In the genomic region with DNA sequence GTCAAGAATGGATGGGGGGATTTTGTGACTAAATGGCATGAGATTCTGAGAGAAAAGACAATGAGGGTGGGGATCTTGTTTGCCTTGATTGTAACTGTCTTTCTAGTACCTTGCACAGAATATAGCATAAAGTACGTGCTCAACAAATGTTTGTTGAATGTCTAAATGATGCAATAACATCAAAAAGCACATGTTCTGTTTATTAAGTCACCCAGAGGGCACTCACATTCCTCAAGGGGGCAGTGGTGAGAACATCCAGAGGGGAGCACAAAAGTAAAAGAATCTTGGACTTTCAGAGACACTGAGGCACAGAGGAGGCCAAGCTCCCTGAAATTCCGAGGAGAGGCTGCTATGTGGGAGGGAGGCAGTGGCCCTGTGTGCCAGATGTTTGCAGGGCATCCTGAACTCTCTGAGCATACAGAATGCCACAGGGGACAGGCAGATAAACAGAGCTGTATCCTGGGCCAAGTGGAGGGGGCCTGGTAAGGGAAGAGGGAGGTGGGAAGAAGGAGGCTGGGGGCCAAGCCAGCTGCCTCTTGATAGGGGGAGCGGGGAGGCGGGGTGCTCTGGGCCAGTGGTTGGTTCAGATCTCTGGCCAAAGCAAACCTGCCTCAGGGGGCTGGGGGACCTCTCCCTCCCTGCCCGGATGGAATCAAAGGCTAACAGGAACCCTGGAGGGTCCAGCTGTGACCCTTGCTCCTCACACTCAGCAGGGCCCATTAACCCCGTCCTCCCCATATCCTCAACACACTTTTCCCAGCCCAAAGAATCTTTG, we compare ENCODE assay signal across 8 cellular contexts. TPM values are rescaled to one million over a fixed set of nuclear protein-coding genes. Genes with fewer than 3 reads are reported as not detected.
DNase-seq lines count a peak whose midpoint lies in the region; ATAC-seq and TF ChIP-seq lines count a peak whose summit lies in the region.

No MANE protein-coding gene starts in this region.

- H3K4me3 ChIP-seq in IMR-90 (ENCODE audit: insufficient read depth, low read depth, low read length) (no peak overlapping the region), stomach (no peak overlapping the region)

- H2AK5ac ChIP-seq in IMR-90 (ENCODE audit: low read depth, low read length), result no peak overlapping the region

- H4K91ac ChIP-seq in IMR-90 (ENCODE audit: insufficient read depth, low read depth, low read length), result peak overlapping the region; percentile 59

- no peak overlapping the region for H3K4me2 ChIP-seq in IMR-90 (ENCODE audit: low read depth, low read length)

- intact Hi-C loops in IMR-90 (cut with micrococcal nuclease) (no loop called here), sciatic nerve (cut with DNase I) (no loop called here), stomach (cut with DNase I; ENCODE audit: low total_unique reads) (loop anchor here (10.0 kb wide), 2 partner anchors 86 to 186 kb away; partner anchors contain the start of gene CASQ1)

- DNase-seq in Caki2 (ENCODE audit: low read depth) (peak; percentile 25), IMR-90 (peak; percentile 52), fibroblast of the conjunctiva (ENCODE audit: low read depth) (peak; percentile 64), sciatic nerve (ENCODE audit: low spot score) (no peak), stomach (no peak), mucosa of gallbladder (ENCODE audit: low spot score) (no peak)
- DNase-seq in activated CD4-positive, alpha-beta T cell treated with anti-CD3 and anti-CD28 coated beads, Interleukin-2, amount 10 ng/mL, durations not matched to agents 7 days and 5 days, result peak; percentile 51

- ATAC-seq in IMR-90 (ENCODE audit: low read depth), result peak; percentile 62
- ATAC-seq in sciatic nerve, result peak; percentile 80
- no peak for ATAC-seq in HG03175 (IDR thresholded peaks at IDR 0.05; ENCODE audit: unreplicated experiment)

- H2BK20ac ChIP-seq in IMR-90 (ENCODE audit: low read depth, low read length), result no peak overlapping the region

- no peaks in the 10 kb centered on the region for H3K9me3 Mint-ChIP-seq in activated CD4-positive, alpha-beta T cell treated with anti-CD3 and anti-CD28 coated beads, Interleukin-2, amount 10 ng/mL, durations not matched to agents 7 days and 5 days

- H3K27ac Mint-ChIP-seq in activated CD4-positive, alpha-beta T cell treated with anti-CD3 and anti-CD28 coated beads, Interleukin-2, amount 10 ng/mL, durations not matched to agents 7 days and 5 days, result no peak overlapping the region

- no peak overlapping the region for H3K9ac ChIP-seq in IMR-90 (ENCODE audit: low read depth, low read length)

- H3K4me1 ChIP-seq in IMR-90 (ENCODE audit: control insufficient read depth, insufficient read depth, low read length) (peaks cover 10% of the 10 kb centered on the region), stomach (peaks cover 0 to 25% (median 10%) of the 10 kb centered on the region in 4 donors)

- no peaks in the 10 kb centered on the region for H4K20me1 ChIP-seq in IMR-90 (ENCODE audit: insufficient read depth, low read length)

- no peak overlapping the region; the same call in 1 of the 2 replicates for H4K5ac ChIP-seq in IMR-90 (ENCODE audit: low read depth, low read length)

- no peak overlapping the region for H3K27ac ChIP-seq in IMR-90 (ENCODE audit: insufficient read depth, low read length)
- H3K27ac ChIP-seq in stomach, result no peak overlapping the region

- peak overlapping the region in 1 of 2 experiments; percentile 24; a peak in 1 of 4 replicates for H4K8ac ChIP-seq in IMR-90 (ENCODE audit: low read depth in 2 of 2, low read length in 2 of 2)

- H3K14ac ChIP-seq in IMR-90 (replicated peaks; ENCODE audit: low read depth, low read length), result no peak overlapping the region

- H3K27me3 ChIP-seq in IMR-90 (ENCODE audit: control insufficient read depth, insufficient read depth, low read length) (peaks cover 40% of the 10 kb centered on the region), stomach (no peaks in the 10 kb centered on the region)

- no peaks in the 10 kb centered on the region for H3K36me3 Mint-ChIP-seq in activated CD4-positive, alpha-beta T cell treated with anti-CD3 and anti-CD28 coated beads, Interleukin-2, amount 10 ng/mL, durations not matched to agents 7 days and 5 days (ENCODE audit: low read depth)

- H3K18ac ChIP-seq in IMR-90 (ENCODE audit: low read depth, low read length), result no peak overlapping the region

- CTCF ChIA-PET in IMR-90 (lab: Yijun Ruan, JAX), result interaction anchor here (0.6 to 1.6 kb wide), 5 partner anchors 110 to 267 kb away, joined by 3 to 4 read pairs (median 3); no protein-coding TSS in a partner anchor
- CTCF ChIA-PET in activated CD4-positive, alpha-beta T cell treated with anti-CD3 and anti-CD28 coated beads, Interleukin-2, amount 10 ng/mL, durations not matched to agents 7 days and 5 days (lab: Charles Lee), result interaction anchor here (0.8 to 1.8 kb wide), 5 partner anchors 14 to 182 kb away, joined by 3 to 5 read pairs (median 3); no protein-coding TSS in a partner anchor

- no peak overlapping the region for H2AK9ac ChIP-seq in IMR-90 (replicated peaks; ENCODE audit: low read depth, low read length, poor library complexity)

- no peak overlapping the region for H3K23ac ChIP-seq in IMR-90 (ENCODE audit: low read depth, low read length)

- in situ Hi-C loops in Caki2 (cut with HindIII; ENCODE audit: low pct_unique_long_range_greater_than_20kb, low sequenced_read_pairs), result loop anchor here (10.0 kb wide), 1 partner anchor 96 kb away; the partner anchor contains the start of gene PEA15
- in situ Hi-C loops in IMR-90 (cut with MboI; ENCODE audit: low sequenced_read_pairs), result no loop called here

- peak; percentile 55 for TF ChIP-seq CTCF in IMR-90 (conservative IDR thresholded peaks at IDR 0.05; ENCODE audit: low read depth, low read length)
- peak in 2 of 7 experiments; percentile 22 to 24 for TF ChIP-seq CTCF in stomach (IDR thresholded peaks at IDR 0.05)

- no TSS peak for BruUV-seq in IMR-90 (replicated peaks; lab: Mats Ljungman, UMichigan)

- TF ChIP-seq RAD21 in IMR-90 (IDR thresholded peaks at IDR 0.05; ENCODE audit: low read length), result peak; percentile 28; the same call in 1 of the 2 replicates

- H3K36me3 ChIP-seq in IMR-90 (ENCODE audit: control insufficient read depth, insufficient read depth, low read length) (no peaks in the 10 kb centered on the region), stomach (no peaks in the 10 kb centered on the region)

- no peak overlapping the region for H3K56ac ChIP-seq in IMR-90 (ENCODE audit: extremely low read depth, insufficient read depth, low read length)

- no CpG with 5 or more reads among the region's 6 CpGs for WGBS in IMR-90 (ENCODE audit: extremely low coverage in 2 of 2, insufficient read length in 1 of 2), 2 experiments
- WGBS in stomach, 5 donors, result 22 to 36% (median 25%) methylated on average over 6 of the region's 6 CpGs

- TF ChIP-seq EP300 in stomach (IDR thresholded peaks at IDR 0.05), result no peak

- H3K27me3 Mint-ChIP-seq in activated CD4-positive, alpha-beta T cell treated with anti-CD3 and anti-CD28 coated beads, Interleukin-2, amount 10 ng/mL, durations not matched to agents 7 days and 5 days, result no peaks in the 10 kb centered on the region

- H2AFZ ChIP-seq in IMR-90 (replicated peaks; ENCODE audit: low read length, poor library complexity), result no peak overlapping the region

- H3K9me1 ChIP-seq in IMR-90 (ENCODE audit: insufficient read depth, low read length), result no peaks in the 10 kb centered on the region; the same call in 1 of the 2 replicates

- dilution Hi-C loops in IMR-90 (cut with HindIII; ENCODE audit: low sequenced_read_pairs, unreplicated experiment), result loop anchor here (10.0 kb wide), 1 partner anchor 106 kb away; no protein-coding TSS in a partner anchor

- H3K4ac ChIP-seq in IMR-90 (ENCODE audit: low read depth, low read length), result no peak overlapping the region

- H3K4me1 Mint-ChIP-seq in activated CD4-positive, alpha-beta T cell treated with anti-CD3 and anti-CD28 coated beads, Interleukin-2, amount 10 ng/mL, durations not matched to agents 7 days and 5 days, result peaks cover 4% of the 10 kb centered on the region

- H3K79me1 ChIP-seq in IMR-90 (ENCODE audit: low read depth in 1 of 2, low read length in 2 of 2), result no peaks in the 10 kb centered on the region

- no peak overlapping the region for H3K4me3 Mint-ChIP-seq in activated CD4-positive, alpha-beta T cell treated with anti-CD3 and anti-CD28 coated beads, Interleukin-2, amount 10 ng/mL, durations not matched to agents 7 days and 5 days

- no peak overlapping the region for H2BK5ac ChIP-seq in IMR-90 (ENCODE audit: low read depth, low read length, poor library complexity, severe bottlenecking)

- 0 out of 2 replicates have a peak overlapping the region, but pooled peaks have one; percentile 18 for H2BK120ac ChIP-seq in IMR-90 (ENCODE audit: low read depth, low read length)

- TF ChIP-seq POLR2A in IMR-90 (IDR thresholded peaks at IDR 0.05; ENCODE audit: low read depth, low read length) (no peak), stomach (IDR thresholded peaks at IDR 0.05) (no peak)

- H3K9me3 ChIP-seq in IMR-90 (ENCODE audit: control insufficient read depth, insufficient read depth, low read length) (no peaks in the 10 kb centered on the region), stomach (no peaks in the 10 kb centered on the region)

- POLR2A ChIA-PET in IMR-90 (lab: Charles Lee; ENCODE audit: unreplicated experiment), result interaction anchor here (0.6 kb wide), 1 partner anchor 258 kb away, joined by 4 read pairs; the partner anchor contains the start of gene NHLH1
- POLR2A ChIA-PET in activated CD4-positive, alpha-beta T cell treated with anti-CD3 and anti-CD28 coated beads, Interleukin-2, amount 10 ng/mL, durations not matched to agents 7 days and 5 days (lab: Charles Lee), result no interaction called here

- H2BK15ac ChIP-seq in IMR-90 (ENCODE audit: low read depth, low read length), result no peak overlapping the region

RNA-seq across cellular contexts. Expression of gene ATP1A2, which starts 6.5 kb away (rescaled TPM):
- total RNA-seq in Caki2 (2014; rRNA removed; shearing (Covaris generic); ENCODE audit: low replicate concordance), result not detected in 2 replicates
- total RNA-seq in IMR-90 (2012; rRNA removed) (under 0.01 and 0.28 TPM in 2 replicates), sciatic nerve (136 TPM), stomach (100 to 1,000 TPM in 1 of 5 donors, 10 to 100 TPM in 3, 1 to 10 TPM in 1; 7.0 to 104 (median 11.7) TPM), mucosa of gallbladder (18.6 TPM)
- polyA plus RNA-seq in IMR-90 (2012; rRNA removed) (0.14 and 0.15 TPM in 2 replicates), stomach (10 to 100 TPM in 1 of 3 donors, under 1 TPM in 2; 0.31 to 17.3 (median 0.56) TPM)
- 0.01 and 0.16 TPM in 2 replicates for polyA plus RNA-seq in IMR-90 (2012; cell fraction: cytosol; rRNA removed)
- 0.35 and 0.52 TPM in 2 replicates for polyA plus RNA-seq in IMR-90 (2012; cell fraction: nucleus; rRNA removed; ENCODE audit: low replicate concordance)
- total RNA-seq in activated CD4-positive, alpha-beta T cell treated with anti-CD3 and anti-CD28 coated beads, Interleukin-2, amount 10 ng/mL, durations not matched to agents 7 days and 5 days, result not detected

RNA-seq across cellular contexts. Expression of gene IGSF8, which starts 10.7 kb away (rescaled TPM):
- total RNA-seq in Caki2 (2014; rRNA removed; shearing (Covaris generic); ENCODE audit: low replicate concordance), result 52.6 and 56.2 TPM in 2 replicates
- 7.5 and 8.8 TPM in 2 replicates for total RNA-seq in IMR-90 (2012; rRNA removed)
- polyA plus RNA-seq in IMR-90 (2012; rRNA removed), result 25.2 and 26.3 TPM in 2 replicates
- polyA plus RNA-seq in IMR-90 (2012; cell fraction: cytosol; rRNA removed), result 24.0 and 37.8 TPM in 2 replicates
- polyA plus RNA-seq in IMR-90 (2012; cell fraction: nucleus; rRNA removed; ENCODE audit: low replicate concordance), result 23.9 and 55.0 TPM in 2 replicates
- total RNA-seq in activated CD4-positive, alpha-beta T cell treated with anti-CD3 and anti-CD28 coated beads, Interleukin-2, amount 10 ng/mL, durations not matched to agents 7 days and 5 days, result 10 to 100 TPM; 36.4 to 40.9 TPM
- total RNA-seq in sciatic nerve, result 54.9 TPM
- 10 to 100 TPM in 3 of 5 donors, 1 to 10 TPM in 2; 4.7 to 65.2 (median 11.6) TPM for total RNA-seq in stomach
- polyA plus RNA-seq in stomach, result 10 to 100 TPM in 2 of 3 donors, 1 to 10 TPM in 1; 5.8 to 21.7 (median 18.0) TPM
- 81.7 TPM for total RNA-seq in mucosa of gallbladder

RNA-seq across cellular contexts. Expression of gene KCNJ9, which starts 27.7 kb away (rescaled TPM):
- not detected in 2 replicates for total RNA-seq in Caki2 (2014; rRNA removed; shearing (Covaris generic); ENCODE audit: low replicate concordance)
- total RNA-seq in IMR-90 (2012; rRNA removed) (not detected in 2 replicates), sciatic nerve (0.18 TPM), stomach (under 1 TPM in 1 of 5 donors, not detected in 4; 0.87 TPM), mucosa of gallbladder (not detected)
- polyA plus RNA-seq in IMR-90 (2012; rRNA removed) (not detected in 2 replicates), stomach (under 1 TPM in 2 of 3 donors, not detected in 1; 0.03 to 0.06 TPM)
- polyA plus RNA-seq in IMR-90 (2012; cell fraction: cytosol; rRNA removed), result not detected in 2 replicates
- polyA plus RNA-seq in IMR-90 (2012; cell fraction: nucleus; rRNA removed; ENCODE audit: low replicate concordance), result not detected in 2 replicates
- total RNA-seq in activated CD4-positive, alpha-beta T cell treated with anti-CD3 and anti-CD28 coated beads, Interleukin-2, amount 10 ng/mL, durations not matched to agents 7 days and 5 days, result not detected

RNA-seq across cellular contexts. Expression of gene KCNJ10, which starts 39.1 kb away (rescaled TPM):
- not detected in 2 replicates for total RNA-seq in Caki2 (2014; rRNA removed; shearing (Covaris generic); ENCODE audit: low replicate concordance)
- total RNA-seq in IMR-90 (2012; rRNA removed) (not detected in 2 replicates), sciatic nerve (23.7 TPM), stomach (not detected), mucosa of gallbladder (not detected)
- polyA plus RNA-seq in IMR-90 (2012; rRNA removed) (not detected in 2 replicates), stomach (1 to 10 TPM in 1 of 3 donors, under 1 TPM in 2; 0.19 to 1.1 (median 0.78) TPM)
- polyA plus RNA-seq in IMR-90 (2012; cell fraction: cytosol; rRNA removed), result not detected in 2 replicates
- polyA plus RNA-seq in IMR-90 (2012; cell fraction: nucleus; rRNA removed; ENCODE audit: low replicate concordance), result not detected in 2 replicates
- total RNA-seq in activated CD4-positive, alpha-beta T cell treated with anti-CD3 and anti-CD28 coated beads, Interleukin-2, amount 10 ng/mL, durations not matched to agents 7 days and 5 days, result not detected

RNA-seq across cellular contexts. Expression of gene ATP1A4, which starts 42.3 kb away (rescaled TPM):
- not detected in 2 replicates for total RNA-seq in Caki2 (2014; rRNA removed; shearing (Covaris generic); ENCODE audit: low replicate concordance)
- not detected in 2 replicates for total RNA-seq in IMR-90 (2012; rRNA removed)
- not detected in 2 replicates for polyA plus RNA-seq in IMR-90 (2012; rRNA removed)
- polyA plus RNA-seq in IMR-90 (2012; cell fraction: cytosol; rRNA removed), result not detected in 2 replicates
- polyA plus RNA-seq in IMR-90 (2012; cell fraction: nucleus; rRNA removed; ENCODE audit: low replicate concordance), result not detected in 2 replicates
- not detected for total RNA-seq in activated CD4-positive, alpha-beta T cell treated with anti-CD3 and anti-CD28 coated beads, Interleukin-2, amount 10 ng/mL, durations not matched to agents 7 days and 5 days
- total RNA-seq in sciatic nerve, result 1.2 TPM
- under 1 TPM in 1 of 5 donors, not detected in 4; 0.37 TPM for total RNA-seq in stomach
- polyA plus RNA-seq in stomach, result under 1 TPM in 1 of 3 donors, not detected in 2; 0.05 TPM
- 0.43 TPM for total RNA-seq in mucosa of gallbladder

Comparison
In these comparisons a context has a peak if more than half of its experiments do, and no peak if none do; other contexts are left out.
1. DNase-seq: peak in Caki2 (single experiment), IMR-90 (single experiment), activated CD4-positive, alpha-beta T cell treated with anti-CD3 and anti-CD28 coated beads, Interleukin-2, amount 10 ng/mL, durations not matched to agents 7 days and 5 days (single experiment) and fibroblast of the conjunctiva (single experiment); none in sciatic nerve (single experiment), stomach (single experiment) and mucosa of gallbladder (single experiment).